In genomic region chr7:118777308-118777707, GRCh38 we compare ENCODE assay signal across 22 cellular contexts.
"Had no signal": no experiment of that assay in that cellular context is flagged by ENCODE, and none has a peak within 500 bp of the region (broad histone marks: within the 10 kb centered on the region; RNA-seq: fewer than 3 reads in every experiment).

No MANE protein-coding gene starts in this region.

- H3K4me3 ChIP-seq: sigmoid colon, smooth muscle cell, transverse colon, uterus had no signal

- H3K9me3 ChIP-seq: sigmoid colon, transverse colon, uterus had no signal

- FAIRE-seq: endometrium had no signal

- H3K4me1 ChIP-seq: sigmoid colon, transverse colon, uterus had no signal

- DNase-seq: activated CD4-positive, alpha-beta T cell treated with anti-CD3 and anti-CD28 coated beads for 4 hours; activated CD4-positive, alpha-beta T cell treated with anti-CD3 and anti-CD28 coated beads, Interleukin-2, amount 50 U/mL, for 48 hours; activated CD4-positive, CD25-positive, alpha-beta regulatory T cell; activated naive CD4-positive, alpha-beta T cell treated with anti-CD3 and anti-CD28 coated beads for 36 hours; activated naive CD8-positive, alpha-beta T cell treated with anti-CD3 and anti-CD28 coated beads, Interleukin-2, amount 10 ng/mL, durations not matched to agents 7 days and 5 days; activated T-cell treated with anti-CD3 and anti-CD28 coated beads, Interleukin-2, amount 50 U/mL, for 48 hours; amygdala; cortex of kidney; erythroblast; foreskin fibroblast; left ventricle myocardium superior; mammary epithelial cell; midbrain; natural killer cell; retina; sigmoid colon; stimulated activated CD4-positive, alpha-beta T cell treated with anti-CD3 and anti-CD28 coated beads, Interleukin-15, amount 100 ng/mL, for 24 hours; T1000; transverse colon; uterus had no signal

- H3K36me3 ChIP-seq: sigmoid colon, transverse colon, uterus had no signal

- H3K27me3 ChIP-seq: sigmoid colon, transverse colon, uterus had no signal

- H3K4me2 ChIP-seq: smooth muscle cell had no signal

- H3K27ac ChIP-seq: sigmoid colon, transverse colon, uterus had no signal
